ENCODE assay signal across 8 cellular contexts in the genomic region with DNA sequence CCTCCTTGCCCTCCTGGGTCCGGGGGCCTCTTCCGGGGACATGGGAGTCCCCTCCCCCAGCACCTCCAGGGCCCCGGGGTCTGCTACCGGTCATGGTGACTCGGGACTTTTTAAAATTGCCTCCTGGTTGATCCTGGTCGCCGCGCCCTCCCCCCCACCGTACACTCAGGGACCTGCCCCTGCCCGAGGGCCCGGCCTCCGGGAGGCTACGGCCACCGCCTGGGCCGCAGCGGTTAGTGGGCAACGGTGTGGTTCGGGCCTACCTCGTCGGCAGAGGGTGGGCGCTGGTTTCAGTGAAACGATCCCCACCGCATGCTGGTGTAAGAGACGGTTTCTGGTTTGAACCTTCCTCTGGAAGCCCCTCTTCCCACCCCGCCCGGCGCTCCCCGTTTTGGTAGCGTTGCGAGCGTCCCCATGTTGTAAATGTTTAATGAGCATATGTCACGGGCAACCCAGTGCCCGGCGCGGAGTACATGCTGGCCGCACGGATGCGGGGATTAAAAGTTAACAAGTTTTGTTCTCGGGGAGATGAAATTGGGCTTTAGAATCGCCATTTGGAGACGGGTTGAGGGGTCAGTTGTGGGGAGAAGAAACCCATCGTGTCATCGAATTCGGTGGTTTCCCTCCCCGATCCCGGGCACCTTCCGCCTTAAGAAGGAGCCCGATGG. TPM values are rescaled to one million over a fixed set of nuclear protein-coding genes. Genes with fewer than 3 reads are reported as not detected.
DNase-seq lines count a peak whose midpoint lies in the region; ATAC-seq and TF ChIP-seq lines count a peak whose summit lies in the region.

No MANE protein-coding gene starts in this region.

- H3K36me3 ChIP-seq in HUES64 (ENCODE audit: insufficient read depth, low read length): no peaks in the 10 kb centered on the region

- DNase-seq in AG09309 (ENCODE audit: low read depth) (no peak), kidney glomerular epithelial cell (lab: John Stamatoyannopoulos, UW) (no peak)
- DNase-seq in activated CD4-positive, alpha-beta T cell treated with anti-CD3 and anti-CD28 coated beads, Interleukin-2, amount 50 U/mL, for 4 hours: peak; percentile 20 to 23
- peak; percentile 21 for DNase-seq in effector CD4-positive, alpha-beta T cell
- peak; percentile 54 for DNase-seq in stimulated activated naive CD8-positive, alpha-beta T cell treated with anti-CD3 and anti-CD28 coated beads, Interleukin-15, Interleukin-2, amounts not matched to agents 100 U/mL and 50 U/mL, for 24 hours

- no peak for ATAC-seq in stimulated activated naive CD8-positive, alpha-beta T cell treated with anti-CD3 and anti-CD28 coated beads, Interleukin-15, Interleukin-2, amounts not matched to agents 100 U/mL and 50 U/mL, for 24 hours
- ATAC-seq in GM21526 (IDR thresholded peaks at IDR 0.05; ENCODE audit: low FRiP score, unreplicated experiment): no peak

- WGBS in HUES64: under 1% methylated on average over 48 of the region's 48 CpGs

- no peak for TF ChIP-seq CTCF in AG09309 (IDR thresholded peaks at IDR 0.05; ENCODE audit: control insufficient read depth, insufficient read depth, low read depth, low read length, missing control alignments)

- peak overlapping the region; percentile 96 for H3K27ac ChIP-seq in HUES64 (ENCODE audit: low read depth, low read length)

- H3K4me3 ChIP-seq in AG09309 (ENCODE audit: control insufficient read depth, low read depth, low read length): peak overlapping the region; percentile 96
- peak overlapping the region; percentile 97 for H3K4me3 ChIP-seq in HUES64 (ENCODE audit: low read length)
- peak overlapping the region; percentile 85 for H3K4me3 ChIP-seq in mononuclear cell (ENCODE audit: low read length)

- no peaks in the 10 kb centered on the region for H3K9me3 ChIP-seq in HUES64 (ENCODE audit: insufficient read depth, low read depth, low read length)
- no peaks in the 10 kb centered on the region for H3K9me3 ChIP-seq in mononuclear cell (ENCODE audit: low read depth, low read length)

- no peaks in the 10 kb centered on the region for H3K27me3 ChIP-seq in HUES64 (ENCODE audit: insufficient read depth, low read length)
- no peaks in the 10 kb centered on the region for H3K27me3 ChIP-seq in mononuclear cell (ENCODE audit: insufficient read depth, low read length)

- H3K4me1 ChIP-seq in HUES64 (ENCODE audit: insufficient read depth, low read length) (peaks cover 47% of the 10 kb centered on the region), mononuclear cell (ENCODE audit: insufficient read depth, low read length) (peaks cover 43% of the 10 kb centered on the region)

- peak overlapping the region; percentile 93 for H3K9ac ChIP-seq in HUES64 (ENCODE audit: low read depth, low read length)

RNA-seq across cellular contexts. Expression of gene LARP1, which starts 1.2 kb away (rescaled TPM):
- 140 TPM for polyA plus RNA-seq in HUES64 (2013, experiment 1 of 2)
- polyA plus RNA-seq in HUES64 (2013, experiment 2 of 2): 130 TPM
- 45.3 TPM for total RNA-seq in mononuclear cell

Comparison
In these comparisons a context has a peak if more than half of its experiments do, and no peak if none do; other contexts are left out.
1. DNase-seq: peak in activated CD4-positive, alpha-beta T cell treated with anti-CD3 and anti-CD28 coated beads, Interleukin-2, amount 50 U/mL, for 4 hours (2 of 2), effector CD4-positive, alpha-beta T cell (single experiment) and stimulated activated naive CD8-positive, alpha-beta T cell treated with anti-CD3 and anti-CD28 coated beads, Interleukin-15, Interleukin-2, amounts not matched to agents 100 U/mL and 50 U/mL, for 24 hours (single experiment); none in AG09309 (single experiment) and kidney glomerular epithelial cell (single experiment).
2. Peak in every context shown above with its lines, with median percentiles within 50 percentile points of each other: H3K4me3 ChIP-seq.